In genomic region chr3:156553705-156554356, GRCh38 we compare ENCODE assay signal across 8 cellular contexts. TPM values are rescaled to one million over a fixed set of nuclear protein-coding genes. Genes with fewer than 3 reads are reported as not detected.
A peak's percentile ranks its signal among the peaks of the same experiment; 100 is the strongest.
DNase-seq lines count a peak whose midpoint lies in the region; ATAC-seq, FAIRE-seq and TF ChIP-seq lines count a peak whose summit lies in the region.

No MANE protein-coding gene starts in this region.

- ATAC-seq in T-cell (replicated peaks in 1 of 4) (no peak), psoas muscle (peak in 1 of 4 donors; percentile 12), HG02798 (IDR thresholded peaks at IDR 0.05; ENCODE audit: poor library complexity, unreplicated experiment) (no peak)

- CTCF ChIA-PET in A673 (lab: Charles Lee), result interaction anchor here (0.6 kb wide), 1 partner anchor 474 kb away, joined by 5 read pairs; no protein-coding TSS in a partner anchor
- CTCF ChIA-PET in T-cell (lab: Charles Lee), result interaction anchor here (0.6 to 1.7 kb wide), 13 partner anchors 11 to 748 kb away, joined by 3 to 12 read pairs (median 6); partner anchors contain the start of gene C3orf33 (in 1 of the 2)

- 15 to 20% (median 16%) methylated on average over 11 of the region's 11 CpGs for WGBS in psoas muscle, 3 donors

- peaks cover 50 to 56% (median 55%) of the 10 kb centered on the region in 3 donors for H3K4me1 Mint-ChIP-seq in T-cell

- peaks cover 51% of the 10 kb centered on the region for H3K4me1 ChIP-seq in A673 (ENCODE audit: insufficient read depth, low read length, poor library complexity, severe bottlenecking)
- peaks cover 41% of the 10 kb centered on the region for H3K4me1 ChIP-seq in psoas muscle

- BruUV-seq in A673 (replicated peaks; lab: Mats Ljungman, UMichigan), result no TSS peak

- TF ChIP-seq POLR2A in GM12891 (IDR thresholded peaks at IDR 0.05; ENCODE audit: low read depth, low read length), result no peak

- no peak for TF ChIP-seq CTCF in A673 (conservative IDR thresholded peaks at IDR 0.05; ENCODE audit: low read depth, low read length)
- no peak for TF ChIP-seq CTCF in fibroblast of mammary gland (conservative IDR thresholded peaks at IDR 0.05; ENCODE audit: control insufficient read depth, insufficient read depth, low read depth, low read length)
- no peak for TF ChIP-seq CTCF in psoas muscle (IDR thresholded peaks at IDR 0.05)

- intact Hi-C loops in A673 (cut with micrococcal nuclease; ENCODE audit: unreplicated experiment), result loop anchor here (2.0 kb wide), 1 partner anchor 57 kb away; no protein-coding TSS in a partner anchor
- intact Hi-C loops in psoas muscle (cut with DNase I), result loop anchor here in 1 of 2 donors (10.0 kb wide), 1 partner anchor 531 kb away; no protein-coding TSS in a partner anchor

- H3K27me3 Mint-ChIP-seq in T-cell, result no peaks in the 10 kb centered on the region

- H3K9me3 ChIP-seq in A673 (ENCODE audit: low read depth, low read length, poor library complexity, severe bottlenecking) (no peaks in the 10 kb centered on the region), psoas muscle (no peaks in the 10 kb centered on the region)

- POLR2A ChIA-PET in A673 (lab: Charles Lee; ENCODE audit: low non-redundant PET), result interaction anchor here (0.6 to 0.8 kb wide), 2 partner anchors 21 to 52 kb away, joined by 5 to 6 read pairs; no protein-coding TSS in a partner anchor
- POLR2A ChIA-PET in T-cell (lab: Charles Lee), result interaction anchor here (0.6 to 1.4 kb wide), 9 partner anchors 8 to 607 kb away, joined by 3 to 8 read pairs (median 4); no protein-coding TSS in a partner anchor

- peak; percentile 33 for FAIRE-seq in GM12891 (lab: Jason Lieb, UNC)

- H3K27me3 ChIP-seq in A673 (replicated peaks; ENCODE audit: insufficient read depth, low read depth, low read length, poor library complexity) (no peaks in the 10 kb centered on the region), psoas muscle (ENCODE audit: insufficient read depth in 3 of 3, low read length in 2 of 3) (no peaks in the 10 kb centered on the region)

- H3K36me3 ChIP-seq in A673 (ENCODE audit: insufficient read depth, low read length, poor library complexity, severe bottlenecking), result peaks cover 50% of the 10 kb centered on the region
- peaks cover 0 to 47% of the 10 kb centered on the region in 2 donors for H3K36me3 ChIP-seq in psoas muscle (ENCODE audit: insufficient read depth in 1 of 2, low read depth in 1 of 2)

- H3K9me3 Mint-ChIP-seq in T-cell, result no peaks in the 10 kb centered on the region

- H3K4me3 Mint-ChIP-seq in T-cell, result peak overlapping the region; percentile 90 to 97 (median 96)

- H3K36me3 Mint-ChIP-seq in T-cell, result peaks cover 26% of the 10 kb centered on the region

- peak overlapping the region; percentile 91 to 92 for H3K27ac Mint-ChIP-seq in T-cell

- peak; percentile 61 for DNase-seq in A673 (ENCODE audit: low spot score)
- DNase-seq in GM12891 (ENCODE audit: insufficient read length, low spot score), result no peak
- DNase-seq in T-cell, result no peak
- DNase-seq in fibroblast of mammary gland (ENCODE audit: low read depth), result peak; percentile 84
- DNase-seq in psoas muscle, result no peak
- no peak for DNase-seq in islet precursor cell
- no peak for DNase-seq in activated gamma-delta T cell (lab: John Stamatoyannopoulos, UW)

- H3K4me3 ChIP-seq in A673 (ENCODE audit: low read depth, low read length, poor library complexity, severe bottlenecking) (peak overlapping the region; percentile 93), fibroblast of mammary gland (ENCODE audit: control insufficient read depth, low read depth, low read length) (peak overlapping the region; percentile 56), psoas muscle (peak overlapping the region; percentile 80)

- H3K27ac ChIP-seq in A673 (ENCODE audit: low read depth, low read length, poor library complexity, severe bottlenecking), result peak overlapping the region; percentile 91
- peak overlapping the region; percentile 82 for H3K27ac ChIP-seq in psoas muscle

TF ChIP-seq in GM12891, 5 proteins besides CTCF, POLR2A, EP300 and RAD21:
- no peak for TF ChIP-seq TAF1 (IDR thresholded peaks at IDR 0.05; ENCODE audit: low read depth, low read length)
- TF ChIP-seq POU2F2 (IDR thresholded peaks at IDR 0.05; ENCODE audit: low read depth, low read length), result no peak
- no peak for TF ChIP-seq PAX5 (IDR thresholded peaks at IDR 0.05; ENCODE audit: insufficient read depth, low read length, severe bottlenecking)
- TF ChIP-seq POLR2AphosphoS5 (IDR thresholded peaks at IDR 0.05; ENCODE audit: low read depth, low read length), result no peak
- TF ChIP-seq SPI1 (IDR thresholded peaks at IDR 0.05; ENCODE audit: low read depth, low read length), result no peak

RNA-seq across cellular contexts. Expression of gene SSR3, which starts 1.1 kb away (rescaled TPM):
- total RNA-seq in A673 (2021) (431 and 531 TPM in 2 replicates), T-cell (100 to 1,000 TPM in 1 of 5 donors, 10 to 100 TPM in 4; 68.0 to 112 (median 92.0) TPM), psoas muscle (100 to 1,000 TPM in 1 of 4 donors, 10 to 100 TPM in 3; 53.2 to 121 (median 71.0) TPM)
- polyA plus RNA-seq in GM12891 (2012; ENCODE audit: low read depth, missing spikeins), result 139 TPM
- 100 to 1,000 TPM in 1 of 3 donors, 10 to 100 TPM in 2; 70.8 to 252 (median 81.6) TPM for polyA plus RNA-seq in psoas muscle

Comparison
In these comparisons a context has a peak if more than half of its experiments do, and no peak if none do; other contexts are left out.
1. DNase-seq: peak in A673 (single experiment) and fibroblast of mammary gland (single experiment); none in GM12891 (single experiment), T-cell (0 of 34), psoas muscle (0 of 2), islet precursor cell (single experiment) and activated gamma-delta T cell (single experiment).
2. Peak in every context shown above with its lines, with median percentiles within 50 percentile points of each other: H3K4me3 ChIP-seq.